18 cellular contexts compared by ENCODE assay signal in genomic region chr17:56898874-56899273, GRCh38. TPM values are rescaled to one million over a fixed set of nuclear protein-coding genes. Genes with fewer than 3 reads are reported as not detected.
DNase-seq lines count a peak whose midpoint lies in the region; ATAC-seq, FAIRE-seq and TF ChIP-seq lines count a peak whose summit lies in the region.
"Had no signal": no experiment of that assay in that cellular context is flagged by ENCODE, and none has a peak within 500 bp of the region (broad histone marks: within the 10 kb centered on the region; RNA-seq: fewer than 3 reads in every experiment).

No MANE protein-coding gene starts in this region.

- POLR2A ChIA-PET in HepG2 (lab: Yijun Ruan, JAX): interaction anchor here (0.8 to 4.3 kb wide), 2 partner anchors 9 to 14 kb away, joined by 3 to 28 read pairs; partner anchors contain the start of gene TRIM25

- H3K36me3 Mint-ChIP-seq in astrocyte (ENCODE audit: low read depth, unreplicated experiment): peaks cover 49% of the 10 kb centered on the region

- in situ Hi-C loops in HepG2 (cut with HindIII; ENCODE audit: extremely low pct_ligation_motif_present, low pct_unique_long_range_greater_than_20kb): no loop called here
- in situ Hi-C loops in transverse colon (cut with MboI; ENCODE audit: low pct_ligation_motif_present in 1 of 4, low pct_unique_long_range_greater_than_20kb in 1 of 4, low sequenced_read_pairs in 3 of 4): no loop called here

- no peaks in the 10 kb centered on the region for H4K20me1 ChIP-seq in astrocyte (ENCODE audit: insufficient read depth, low read length)
- H4K20me1 ChIP-seq in HepG2 (ENCODE audit: insufficient read depth, low read length): peaks cover 6% of the 10 kb centered on the region; the same call in 1 of the 2 replicates

- H3K9me3 ChIP-seq in astrocyte (ENCODE audit: insufficient read depth, low read depth, low read length) (no peaks in the 10 kb centered on the region), HepG2 (ENCODE audit: low read length) (no peaks in the 10 kb centered on the region), transverse colon (no peaks in the 10 kb centered on the region)

- H3K4me1 ChIP-seq in astrocyte (ENCODE audit: insufficient read depth, low read length): peaks cover 7% of the 10 kb centered on the region
- peaks cover 13% of the 10 kb centered on the region for H3K4me1 ChIP-seq in HepG2 (ENCODE audit: insufficient read depth, low read length)
- H3K4me1 ChIP-seq in transverse colon: peaks cover 0 to 8% (median 4%) of the 10 kb centered on the region in 4 donors

- H3K27me3 Mint-ChIP-seq in astrocyte (ENCODE audit: low read depth, unreplicated experiment): no peaks in the 10 kb centered on the region
- H3K27me3 Mint-ChIP-seq: IgD-negative memory B cell had no signal

- no peak for TF ChIP-seq CTCF in astrocyte (IDR thresholded peaks at IDR 0.05; ENCODE audit: insufficient read depth, low read depth, low read length)
- TF ChIP-seq CTCF in HepG2 (CRISPR knock-in tag; IDR thresholded peaks at IDR 0.05): no peak
- no peak for TF ChIP-seq CTCF in transverse colon (IDR thresholded peaks at IDR 0.05)

- ATAC-seq in HepG2: no peak; the same call in 2 of the 3 replicates

- no peak overlapping the region for H3K4me3 ChIP-seq in astrocyte (ENCODE audit: insufficient read depth, low read depth, low read length)
- H3K4me3 ChIP-seq in HepG2 (replicated peaks in 1 of 3; ENCODE audit: insufficient read depth in 1 of 3, low read depth in 2 of 3, low read length in 3 of 3): no peak overlapping the region
- H3K4me3 ChIP-seq in transverse colon: no peak overlapping the region
- H3K4me3 ChIP-seq: GM23248 had no signal

- CTCF ChIA-PET in HepG2 (lab: Yijun Ruan, JAX; ENCODE audit: low intra/inter-chr PET ratio, low total read pairs): no interaction called here

- TF ChIP-seq EP300 in HepG2 (IDR thresholded peaks at IDR 0.05; ENCODE audit: low read depth in 2 of 2, low read length in 2 of 2) (no peak), HepG2 (CRISPR knock-in tag; IDR thresholded peaks at IDR 0.05; ENCODE audit: borderline replicate concordance) (no peak), transverse colon (IDR thresholded peaks at IDR 0.05; ENCODE audit: low read depth) (no peak)

- H3K27me3 ChIP-seq in astrocyte (ENCODE audit: insufficient read depth, low read length): no peaks in the 10 kb centered on the region
- no peaks in the 10 kb centered on the region for H3K27me3 ChIP-seq in HepG2 (ENCODE audit: control insufficient read depth in 1 of 2, insufficient read depth in 2 of 2, low read length in 2 of 2)
- no peaks in the 10 kb centered on the region for H3K27me3 ChIP-seq in transverse colon

- no peak overlapping the region for H3K27ac ChIP-seq in astrocyte (ENCODE audit: low read depth, low read length)
- H3K27ac ChIP-seq in HepG2 (ENCODE audit: extremely low read length, insufficient read depth, low read length): no peak overlapping the region
- H3K27ac ChIP-seq in transverse colon: no peak overlapping the region
- H3K27ac ChIP-seq: C4-2B, GM23248 had no signal

- TF ChIP-seq POLR2A in HepG2 (IDR thresholded peaks at IDR 0.05; ENCODE audit: insufficient read depth in 1 of 2, low read depth in 2 of 2, low read length in 2 of 2) (no peak), transverse colon (IDR thresholded peaks at IDR 0.05) (no peak)

- H3K9me3 Mint-ChIP-seq in astrocyte (ENCODE audit: unreplicated experiment): no peaks in the 10 kb centered on the region
- H3K9me3 Mint-ChIP-seq: IgD-negative memory B cell had no signal

- no peak for FAIRE-seq in astrocyte (lab: Jason Lieb, UNC)
- no peak for FAIRE-seq in HepG2 (lab: Jason Lieb, UNC)
- FAIRE-seq: GM19239 had no signal

- TF ChIP-seq RAD21 in HepG2 (CRISPR knock-in tag; IDR thresholded peaks at IDR 0.05): no peak

- H3K36me3 ChIP-seq in astrocyte (ENCODE audit: insufficient read depth, low read length): peaks cover 9% of the 10 kb centered on the region
- peaks cover 53 to 94% of the 10 kb centered on the region in 2 experiments for H3K36me3 ChIP-seq in HepG2 (replicated peaks in 1 of 2; ENCODE audit: control insufficient read depth in 1 of 2, insufficient read depth in 2 of 2, low read length in 2 of 2)
- H3K36me3 ChIP-seq in transverse colon: peaks cover 0 to 49% (median 27%) of the 10 kb centered on the region in 4 donors

- peak; percentile 59 for DNase-seq in activated effector memory CD4-positive, alpha-beta T cell treated with anti-CD3 and anti-CD28 coated beads, Interleukin-2, amount 50 U/mL, for 16 hours
- no peak for DNase-seq in activated effector memory CD4-positive, alpha-beta T cell treated with Interleukin-2 at 50 U/mL for 16 hours
- DNase-seq in astrocyte (ENCODE audit: low read depth) (no peak), HepG2 (ENCODE audit: low spot score) (no peak), transverse colon (peak; percentile 36), GM19240 (ENCODE audit: insufficient read length, low spot score) (no peak), inferior parietal cortex (ENCODE audit: extremely low spot score) (no peak), LoVo (ENCODE audit: low spot score) (no peak)
- DNase-seq: 8988T, DMS153, GM23248, NCI-H1048, NCI-H226, NCI-H526, OCI-M1 had no signal

- intact Hi-C loops in HepG2 (cut with micrococcal nuclease; ENCODE audit: unreplicated experiment) (loop anchor here (10.0 kb wide), 1 partner anchor 46 kb away; no protein-coding TSS in a partner anchor), transverse colon (cut with DNase I; ENCODE audit: low total_unique reads) (no loop called here)

- H3K4me3 Mint-ChIP-seq in astrocyte (ENCODE audit: unreplicated experiment): no peak overlapping the region

- WGBS in HepG2 (ENCODE audit: low lambda C conversion rate): 96% methylated on average over 8 of the region's 9 CpGs
- WGBS in transverse colon (ENCODE audit: low coverage in 1 of 2), 2 donors: 81 to 93% methylated on average over 2 to 8 of the region's 9 CpGs

- H3K4me2 ChIP-seq in astrocyte (ENCODE audit: low read length) (no peak overlapping the region), HepG2 (ENCODE audit: low read depth, low read length) (no peak overlapping the region)

- peak overlapping the region; percentile 53 for H3K27ac Mint-ChIP-seq in astrocyte (ENCODE audit: unreplicated experiment)

- H3K79me2 ChIP-seq in astrocyte (ENCODE audit: insufficient read depth, low read length) (no peaks in the 10 kb centered on the region), HepG2 (ENCODE audit: insufficient read depth, low read length) (no peaks in the 10 kb centered on the region)

- TSS peak; percentile 26 for BruUV-seq in HepG2 (replicated peaks; lab: Mats Ljungman, UMichigan)

- peaks cover 21% of the 10 kb centered on the region for H3K4me1 Mint-ChIP-seq in astrocyte (ENCODE audit: low read depth, unreplicated experiment)

- H3K9ac ChIP-seq in astrocyte (ENCODE audit: low read length): no peak overlapping the region
- no peak overlapping the region for H3K9ac ChIP-seq in HepG2 (ENCODE audit: insufficient read depth, low read depth, low read length)
- H3K9ac ChIP-seq: GM23248 had no signal

- H2AFZ ChIP-seq in astrocyte (ENCODE audit: low read depth, low read length): no peak overlapping the region
- H2AFZ ChIP-seq in HepG2 (ENCODE audit: low read length): no peak overlapping the region
- H2AFZ ChIP-seq: GM23248 had no signal

TF ChIP-seq in HepG2, 621 proteins besides CTCF, POLR2A, EP300 and RAD21 (continues in another document):
- TF ChIP-seq RBFOX2 (IDR thresholded peaks at IDR 0.05; ENCODE audit: low read depth, low read length) (0 out of 2 replicates have a peak, but pooled peaks have one; percentile 21), NR1H2 (CRISPR knock-in tag; IDR thresholded peaks at IDR 0.05; ENCODE audit: borderline replicate concordance, low read depth) (no peak), SIN3A (IDR thresholded peaks at IDR 0.05; ENCODE audit: borderline replicate concordance, low read depth, low read length) (no peak), TCF7 (IDR thresholded peaks at IDR 0.05; ENCODE audit: low read depth) (no peak), ZNF33B (CRISPR knock-in tag; IDR thresholded peaks at IDR 0.05) (no peak), RFX1 (IDR thresholded peaks at IDR 0.05) (peak; percentile 31; the same call in 1 of the 2 replicates), TRIM24 (CRISPR knock-in tag; IDR thresholded peaks at IDR 0.05) (no peak), ZFAT (CRISPR knock-in tag; conservative IDR thresholded peaks at IDR 0.05) (no peak), RFX3 (CRISPR knock-in tag; IDR thresholded peaks at IDR 0.05) (0 out of 2 replicates have a peak, but pooled peaks have one; percentile 31), AGO2 (optimal IDR thresholded peaks at IDR 0.05; ENCODE audit: low read depth, low read length) (peak; percentile 42)

RNA-seq across cellular contexts. Expression of gene TRIM25, which starts 15.0 kb away (rescaled TPM):
- 96.3 and 105 TPM in 2 replicates for total RNA-seq in astrocyte
- total RNA-seq in HepG2 (2016; rRNA removed; fragmentation: Illumina TruSeq; extraction: Trizol): 38.3 and 42.2 TPM in 2 replicates
- 11.5 and 12.7 TPM in 2 replicates for total RNA-seq in HepG2 (2016; cell fraction: cytosol; rRNA removed; fragmentation: Illumina TruSeq; extraction: Trizol; ENCODE audit: low read depth)
- 30.2 and 40.2 TPM in 2 replicates for total RNA-seq in HepG2 (2016; cell fraction: insoluble cytoplasmic fraction; rRNA removed; fragmentation: Illumina TruSeq; extraction: Trizol)
- 13.6 and 14.8 TPM in 2 replicates for total RNA-seq in HepG2 (2016; cell fraction: membrane; rRNA removed; fragmentation: Illumina TruSeq; extraction: Trizol)
- 60.9 and 76.8 TPM in 2 replicates for total RNA-seq in HepG2 (2016; cell fraction: nucleus; rRNA removed; fragmentation: Illumina TruSeq; extraction: Trizol)
- 30.8 and 37.6 TPM in 2 replicates for polyA plus RNA-seq in HepG2 (2011; rRNA removed)
- polyA plus RNA-seq in HepG2 (2011; cell fraction: cytosol; rRNA removed): 17.8 and 19.0 TPM in 2 replicates
- polyA plus RNA-seq in HepG2 (2011; cell fraction: nucleus; rRNA removed): 100 and 122 TPM in 2 replicates
- 34.2 and 35.8 TPM in 2 replicates for polyA plus RNA-seq in HepG2 (2012)
- 1.8 and 2.0 TPM in 2 replicates for polyA plus RNA-seq in HepG2 (2016; cell fraction: cytosol; fragmentation: Illumina TruSeq; extraction: Trizol; ENCODE audit: low read depth)
- polyA plus RNA-seq in HepG2 (2016; cell fraction: insoluble cytoplasmic fraction; fragmentation: Illumina TruSeq; extraction: Trizol; ENCODE audit: low read depth): 32.0 and 43.7 TPM in 2 replicates
- polyA plus RNA-seq in HepG2 (2016; cell fraction: membrane; fragmentation: Illumina TruSeq; extraction: Trizol; ENCODE audit: low read depth): 5.0 and 6.2 TPM in 2 replicates
- polyA plus RNA-seq in HepG2 (2016; cell fraction: nucleus; fragmentation: Illumina TruSeq; extraction: Trizol; ENCODE audit: insufficient read depth, low read depth): 104 and 121 TPM in 2 replicates
- polyA minus RNA-seq in HepG2 (2011; rRNA and poly(A)+ RNA removed; ENCODE audit: low replicate concordance): 51.6 and 77.7 TPM in 2 replicates
- 27.8 and 28.2 TPM in 2 replicates for polyA minus RNA-seq in HepG2 (2011; cell fraction: cytosol; rRNA and poly(A)+ RNA removed)
- 64.4 and 71.0 TPM in 2 replicates for polyA minus RNA-seq in HepG2 (2011; cell fraction: nucleus; rRNA and poly(A)+ RNA removed)
- total RNA-seq in transverse colon: 100 to 1,000 TPM in 2 of 4 donors, 10 to 100 TPM in 2; 67.5 to 251 (median 97.7) TPM

Comparison
In these comparisons a context has a peak if more than half of its experiments do, and no peak if none do; other contexts are left out.
1. DNase-seq: peak in activated effector memory CD4-positive, alpha-beta T cell treated with anti-CD3 and anti-CD28 coated beads, Interleukin-2, amount 50 U/mL, for 16 hours (single experiment) and transverse colon (single experiment); none in activated effector memory CD4-positive, alpha-beta T cell treated with Interleukin-2 at 50 U/mL for 16 hours (single experiment), astrocyte (single experiment), HepG2 (single experiment), GM19240 (single experiment), inferior parietal cortex (single experiment) and LoVo (single experiment).